ENCODE assay signal across 1 cellular context in genomic region chr5:54306893-54307292, GRCh38.
TF ChIP-seq lines count a peak whose summit lies in the region.

No MANE protein-coding gene starts in this region.

TF ChIP-seq in HepG2, 621 proteins besides CTCF, POLR2A, EP300 and RAD21 (continued from another document):
- TF ChIP-seq RBM22 (optimal IDR thresholded peaks at IDR 0.05; ENCODE audit: low read length): no peak
- peak; percentile 75; the same call in 1 of the 2 replicates for TF ChIP-seq FOXK1 (CRISPR knock-in tag; IDR thresholded peaks at IDR 0.05; ENCODE audit: borderline replicate concordance, low read depth)
- TF ChIP-seq GATAD2A (CRISPR knock-in tag; IDR thresholded peaks at IDR 0.05): peak; percentile 31; the same call in 1 of the 2 replicates
- TF ChIP-seq GLMP (CRISPR knock-in tag; IDR thresholded peaks at IDR 0.05; ENCODE audit: borderline replicate concordance): no peak
- TF ChIP-seq NR2F6 (IDR thresholded peaks at IDR 0.05): peak; percentile 22; the same call in 1 of the 2 replicates
- 0 out of 2 replicates have a peak, but pooled peaks have one; percentile 19 for TF ChIP-seq NR2F6 (CRISPR knock-in tag; IDR thresholded peaks at IDR 0.05)
- 0 out of 2 replicates have a peak, but pooled peaks have one; percentile 42 for TF ChIP-seq PHF21A (CRISPR knock-in tag; IDR thresholded peaks at IDR 0.05)
- no peak for TF ChIP-seq MAFF (IDR thresholded peaks at IDR 0.05; ENCODE audit: low read depth, low read length)
- TF ChIP-seq SIN3B (IDR thresholded peaks at IDR 0.05; ENCODE audit: low read length): no peak
- peak; percentile 61; the same call in 1 of the 2 replicates for TF ChIP-seq HNF4A (CRISPR knock-in tag; IDR thresholded peaks at IDR 0.05)
- TF ChIP-seq ZNF333 (CRISPR knock-in tag; IDR thresholded peaks at IDR 0.05; ENCODE audit: borderline replicate concordance): no peak
- TF ChIP-seq NPAS2 (CRISPR knock-in tag; IDR thresholded peaks at IDR 0.05; ENCODE audit: borderline replicate concordance): no peak
- peak; percentile 95 for TF ChIP-seq BCL6 (CRISPR knock-in tag; IDR thresholded peaks at IDR 0.05)
- TF ChIP-seq SYNCRIP (IDR thresholded peaks at IDR 0.05; ENCODE audit: insufficient read depth, low read depth, low read length): no peak
- TF ChIP-seq SAP130 (CRISPR knock-in tag; IDR thresholded peaks at IDR 0.05; ENCODE audit: low read depth): peak; percentile 37; the same call in 1 of the 2 replicates
- no peak for TF ChIP-seq ESRRA (CRISPR knock-in tag; IDR thresholded peaks at IDR 0.05; ENCODE audit: low read depth)
- no peak for TF ChIP-seq CREB1 (IDR thresholded peaks at IDR 0.05)
- 0 out of 2 replicates have a peak, but pooled peaks have one; percentile 12 for TF ChIP-seq CREB1 (CRISPR knock-in tag; IDR thresholded peaks at IDR 0.05)
- TF ChIP-seq TMF1 (CRISPR knock-in tag; IDR thresholded peaks at IDR 0.05; ENCODE audit: low read depth): no peak
- no peak for TF ChIP-seq SALL2 (CRISPR knock-in tag; IDR thresholded peaks at IDR 0.05)
- no peak for TF ChIP-seq HNRNPUL1 (IDR thresholded peaks at IDR 0.05; ENCODE audit: low read depth, low read length)
- TF ChIP-seq GFI1 (CRISPR knock-in tag; IDR thresholded peaks at IDR 0.05; ENCODE audit: borderline replicate concordance): peak; percentile 83
- no peak for TF ChIP-seq SMAD9 (CRISPR knock-in tag; IDR thresholded peaks at IDR 0.05)
- no peak for TF ChIP-seq ZNF562 (CRISPR knock-in tag; IDR thresholded peaks at IDR 0.05; ENCODE audit: borderline replicate concordance)
- no peak for TF ChIP-seq ZNF576 (CRISPR knock-in tag; IDR thresholded peaks at IDR 0.05)
- peak; percentile 69; the same call in 1 of the 2 replicates for TF ChIP-seq FOXO1 (CRISPR knock-in tag; IDR thresholded peaks at IDR 0.05)
- no peak for TF ChIP-seq SOX13 (IDR thresholded peaks at IDR 0.05)
- peak in 1 of 2 experiments; percentile 35; a peak in 1 of 4 replicates for TF ChIP-seq SOX13 (CRISPR knock-in tag; conservative IDR thresholded peaks at IDR 0.05 in 1 of 2, IDR thresholded peaks at IDR 0.05 in 1 of 2)
- TF ChIP-seq NR2F2 (IDR thresholded peaks at IDR 0.05; ENCODE audit: borderline replicate concordance, low read depth): 0 out of 2 replicates have a peak, but pooled peaks have one; percentile 33
- TF ChIP-seq REST (IDR thresholded peaks at IDR 0.05; ENCODE audit: borderline replicate concordance in 1 of 2, low read depth in 1 of 2, low read length in 2 of 2): peak in 1 of 2 experiments; percentile 69; a peak in 1 of 4 replicates
TF ChIP-seq in HepG2: peak in this region for 20.
